1 cellular context compared by ENCODE assay signal in genomic region chr5:24272735-24273134, GRCh38.
TF ChIP-seq lines count a peak whose summit lies in the region.

No MANE protein-coding gene starts in this region.

TF ChIP-seq in WTC11, 78 proteins besides CTCF, POLR2A, EP300 and RAD21 (continued from another document):
- TF ChIP-seq ZSCAN18 (CRISPR knock-in tag; IDR thresholded peaks at IDR 0.05) (no peak), CBFB (CRISPR knock-in tag; IDR thresholded peaks at IDR 0.05; ENCODE audit: low read depth) (no peak), STAT6 (CRISPR knock-in tag; conservative IDR thresholded peaks at IDR 0.05; ENCODE audit: low read depth) (no peak), HMGA2 (CRISPR knock-in tag; IDR thresholded peaks at IDR 0.05) (no peak), NR2C2 (CRISPR knock-in tag; IDR thresholded peaks at IDR 0.05) (no peak)
